ENCODE assay signal across 8 cellular contexts in genomic region chr3:170054204-170054603, GRCh38. TPM values are rescaled to one million over a fixed set of nuclear protein-coding genes. Genes with fewer than 3 reads are reported as not detected.
A peak's percentile ranks its signal among the peaks of the same experiment; 100 is the strongest.
DNase-seq lines count a peak whose midpoint lies in the region; ATAC-seq and TF ChIP-seq lines count a peak whose summit lies in the region.

No MANE protein-coding gene starts in this region.

- CTCF ChIA-PET in AG04450 (lab: Charles Lee) (interaction anchor here (0.7 to 1.7 kb wide), 5 partner anchors 14 to 193 kb away, joined by 3 to 6 read pairs (median 4); no protein-coding TSS in a partner anchor), PC-3 (lab: Charles Lee) (interaction anchor here (0.6 to 0.8 kb wide), 5 partner anchors 14 to 792 kb away, joined by 3 to 7 read pairs (median 4); no protein-coding TSS in a partner anchor)

- peak; percentile 35 for ATAC-seq in PC-3
- no peak for ATAC-seq in GM19452 (IDR thresholded peaks at IDR 0.05; ENCODE audit: unreplicated experiment)
- ATAC-seq in GM19395 (IDR thresholded peaks at IDR 0.05; ENCODE audit: unreplicated experiment), result no peak

- intact Hi-C loops in PC-3 (cut with micrococcal nuclease), result loop anchor here (1.0 to 2.0 kb wide), 2 partner anchors 191 to 291 kb away; no protein-coding TSS in a partner anchor

- no peaks in the 10 kb centered on the region for H3K9me3 ChIP-seq in AG04450 (ENCODE audit: control insufficient read depth, insufficient read depth, low read length)
- H3K9me3 ChIP-seq in PC-3 (ENCODE audit: low read length), result no peaks in the 10 kb centered on the region

- DNase-seq in AG04450 (ENCODE audit: low read depth, low spot score), result no peak
- DNase-seq in PC-3, result peak; percentile 46
- peak; percentile 24 for DNase-seq in fibroblast of villous mesenchyme (ENCODE audit: low read depth)
- DNase-seq in activated CD8-positive, alpha-beta memory T cell treated with anti-CD3 and anti-CD28 coated beads, Interleukin-2, amount 50 U/mL, for 48 hours, result no peak
- no peak for DNase-seq in stimulated activated CD4-positive, alpha-beta T cell treated with anti-CD3 and anti-CD28 coated beads, Interleukin-2, amount 100 ng/mL, for 24 hours

- TF ChIP-seq CTCF in AG04450 (IDR thresholded peaks at IDR 0.05; ENCODE audit: low read depth, low read length) (peak; percentile 45), GM12873 (IDR thresholded peaks at IDR 0.05; ENCODE audit: insufficient read depth, low read depth, low read length, missing control alignments) (peak; percentile 61), PC-3 (conservative IDR thresholded peaks at IDR 0.05; ENCODE audit: low read depth, low read length) (peak; percentile 65), fibroblast of villous mesenchyme (IDR thresholded peaks at IDR 0.05; ENCODE audit: insufficient read depth, low read depth, low read length) (peak; percentile 48)

- no peak overlapping the region for H3K4me3 ChIP-seq in AG04450 (ENCODE audit: low read depth, low read length)
- no peak overlapping the region for H3K4me3 ChIP-seq in PC-3 (ENCODE audit: low read length)
- no peak overlapping the region for H3K4me3 ChIP-seq in fibroblast of villous mesenchyme (ENCODE audit: low read depth, low read length)

- H3K9me2 ChIP-seq in PC-3 (replicated peaks; ENCODE audit: low read length), result no peaks in the 10 kb centered on the region

- no peak overlapping the region for H3K4me2 ChIP-seq in PC-3 (ENCODE audit: low read length)

- H4K20me1 ChIP-seq in PC-3 (ENCODE audit: low read length), result no peaks in the 10 kb centered on the region

- no peaks in the 10 kb centered on the region for H3F3A ChIP-seq in PC-3 (ENCODE audit: low read length, unreplicated experiment)

- no peak overlapping the region for H3K27ac ChIP-seq in AG04450 (ENCODE audit: low read depth, low read length)
- no peak overlapping the region for H3K27ac ChIP-seq in PC-3 (ENCODE audit: low read length)

- no TSS peak for BruUV-seq in PC-3 (replicated peaks; lab: Mats Ljungman, UMichigan)

- H3K27me3 ChIP-seq in AG04450 (ENCODE audit: control insufficient read depth, insufficient read depth, low read length) (no peaks in the 10 kb centered on the region), PC-3 (ENCODE audit: low read length) (no peaks in the 10 kb centered on the region)

- POLR2A ChIA-PET in AG04450 (lab: Yijun Ruan, JAX), result interaction anchor here (0.7 kb wide), 1 partner anchor 55 kb away, joined by 3 read pairs; no protein-coding TSS in a partner anchor
- POLR2A ChIA-PET in PC-3 (lab: Charles Lee; ENCODE audit: unreplicated experiment), result no interaction called here

- no peak overlapping the region for H3K9ac ChIP-seq in PC-3 (ENCODE audit: low read length)

- H2AFZ ChIP-seq in PC-3 (ENCODE audit: low read length), result no peak overlapping the region

- H3K36me3 ChIP-seq in PC-3 (ENCODE audit: low read depth, low read length), result no peaks in the 10 kb centered on the region

- peaks cover 24% of the 10 kb centered on the region for H3K4me1 ChIP-seq in PC-3 (ENCODE audit: insufficient read depth, low read length)

- H3K79me2 ChIP-seq in PC-3 (ENCODE audit: low read length), result no peaks in the 10 kb centered on the region

RNA-seq across cellular contexts. Expression of gene GPR160, which starts 16.4 kb away (rescaled TPM):
- 0.07 and 0.27 TPM in 2 replicates for polyA plus RNA-seq in AG04450 (2011; rRNA removed)
- polyA minus RNA-seq in AG04450 (2011; rRNA and poly(A)+ RNA removed), result not detected in 2 replicates
- total RNA-seq in PC-3 (2014; rRNA removed) (13.0 and 15.7 TPM in 2 replicates), fibroblast of villous mesenchyme (under 0.01 and 0.43 TPM in 2 replicates)

Comparison
In these comparisons a context has a peak if more than half of its experiments do, and no peak if none do; other contexts are left out.
1. DNase-seq: peak in PC-3 (single experiment) and fibroblast of villous mesenchyme (single experiment); none in AG04450 (single experiment), activated CD8-positive, alpha-beta memory T cell treated with anti-CD3 and anti-CD28 coated beads, Interleukin-2, amount 50 U/mL, for 48 hours (single experiment) and stimulated activated CD4-positive, alpha-beta T cell treated with anti-CD3 and anti-CD28 coated beads, Interleukin-2, amount 100 ng/mL, for 24 hours (0 of 2).
2. Peak in every context shown above with its lines, with median percentiles within 50 percentile points of each other: CTCF ChIP-seq.